Comparison of ENCODE assay signal across 10 cellular contexts in the genomic region with DNA sequence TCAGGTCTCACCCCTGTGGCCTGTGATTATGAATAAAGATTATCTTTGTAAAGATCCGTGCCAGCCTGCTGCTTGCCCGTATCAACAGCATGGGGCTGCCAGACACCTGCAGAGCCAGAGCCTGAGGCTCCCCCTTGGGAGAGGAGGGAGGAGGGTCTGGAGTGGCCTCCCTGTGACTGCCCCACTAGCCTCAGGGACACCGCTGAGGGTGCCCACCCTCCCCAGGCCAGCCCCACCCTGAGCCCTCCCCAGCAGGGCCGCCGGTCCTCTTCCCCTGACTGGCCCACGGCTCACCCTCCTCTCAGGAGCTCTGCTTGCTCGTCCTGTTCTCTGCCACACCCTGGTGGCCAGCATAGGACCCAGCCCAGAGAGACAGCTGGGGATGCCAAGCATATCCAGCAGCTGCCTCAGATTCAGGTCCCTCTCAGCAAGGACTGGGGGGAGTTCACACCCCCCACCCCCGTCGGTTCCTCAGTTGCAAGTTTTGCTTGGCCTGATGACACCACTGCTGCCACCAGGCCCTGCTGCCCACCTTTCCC. TPM values are rescaled to one million over a fixed set of nuclear protein-coding genes. Genes with fewer than 3 reads are reported as not detected.
A peak's percentile ranks its signal among the peaks of the same experiment; 100 is the strongest.
DNase-seq lines count a peak whose midpoint lies in the region; ATAC-seq, FAIRE-seq and TF ChIP-seq lines count a peak whose summit lies in the region.
"Had no signal": no experiment of that assay in that cellular context is flagged by ENCODE, and none has a peak within 500 bp of the region (broad histone marks: within the 10 kb centered on the region; RNA-seq: fewer than 3 reads in every experiment).

No MANE protein-coding gene starts in this region.

- H3K36me3 ChIP-seq in esophagus squamous epithelium (peaks cover 18 to 62% (median 20%) of the 10 kb centered on the region in 3 donors), spleen (peaks cover 0 to 52% (median 25%) of the 10 kb centered on the region in 6 donors), thyroid gland (peaks cover 10 to 11% of the 10 kb centered on the region in 2 donors)

- no peaks in the 10 kb centered on the region for H3K27me3 ChIP-seq in esophagus squamous epithelium
- no peaks in the 10 kb centered on the region for H3K27me3 ChIP-seq in spleen (replicated peaks in 1 of 7)
- H3K27me3 ChIP-seq in thyroid gland = no peaks in the 10 kb centered on the region

- H3K4me3 Mint-ChIP-seq in T-helper 2 cell treated with Interferon-gamma antibody and Interleukin-4, amounts not matched to agents 5 μg/mL and 100 μg/mL, for 36 hours = peak overlapping the region; percentile 68
- H3K4me3 Mint-ChIP-seq in T-cell = peak overlapping the region; percentile 59 to 88 (median 86)

- H3K4me1 ChIP-seq in esophagus squamous epithelium = peaks cover 56 to 82% (median 58%) of the 10 kb centered on the region in 3 donors
- peaks cover 29 to 62% (median 47%) of the 10 kb centered on the region in 6 donors for H3K4me1 ChIP-seq in spleen
- peaks cover 29 to 33% of the 10 kb centered on the region in 2 donors for H3K4me1 ChIP-seq in thyroid gland

- no peak for ATAC-seq in T-cell (replicated peaks in 1 of 4)
- ATAC-seq in HG02759 (IDR thresholded peaks at IDR 0.05; ENCODE audit: unreplicated experiment) = no peak

- no peak for FAIRE-seq in GM12892 (lab: Jason Lieb, UNC)

- peak overlapping the region; percentile 74 for H3K27ac Mint-ChIP-seq in T-helper 2 cell treated with Interferon-gamma antibody and Interleukin-4, amounts not matched to agents 5 μg/mL and 100 μg/mL, for 36 hours
- peak overlapping the region; percentile 52 to 58 for H3K27ac Mint-ChIP-seq in T-cell

- peaks cover 18% of the 10 kb centered on the region for H3K36me3 Mint-ChIP-seq in T-helper 2 cell treated with Interferon-gamma antibody and Interleukin-4, amounts not matched to agents 5 μg/mL and 100 μg/mL, for 36 hours (ENCODE audit: low read depth)
- H3K36me3 Mint-ChIP-seq in T-cell = peaks cover 5% of the 10 kb centered on the region

- H3K9me3 Mint-ChIP-seq in T-helper 2 cell treated with Interferon-gamma antibody and Interleukin-4, amounts not matched to agents 5 μg/mL and 100 μg/mL, for 36 hours = no peaks in the 10 kb centered on the region
- no peaks in the 10 kb centered on the region for H3K9me3 Mint-ChIP-seq in T-cell

- H3K27ac ChIP-seq in esophagus squamous epithelium (peak overlapping the region; percentile 85 to 99 (median 98)), spleen (peak overlapping the region in 5 of 8 donors; percentile 97 to 99 (median 98)), thyroid gland (peak overlapping the region in 1 of 3 donors; percentile 88)

- CTCF ChIA-PET in T-cell (lab: Charles Lee) = no interaction called here

- POLR2A ChIA-PET in T-cell (lab: Charles Lee) = interaction anchor here in 1 of 2 donors (0.9 kb wide), 1 partner anchor 10 kb away, joined by 3 read pairs; a partner anchor contains a TSS

- TF ChIP-seq CTCF in esophagus squamous epithelium (IDR thresholded peaks at IDR 0.05) (peak in 1 of 6 experiments; percentile 32), spleen (IDR thresholded peaks at IDR 0.05 in 8 of 11, conservative IDR thresholded peaks at IDR 0.05 in 3 of 11) (no peak), thyroid gland (IDR thresholded peaks at IDR 0.05) (no peak)

- peaks cover 14% of the 10 kb centered on the region for H3K4me1 Mint-ChIP-seq in T-helper 2 cell treated with Interferon-gamma antibody and Interleukin-4, amounts not matched to agents 5 μg/mL and 100 μg/mL, for 36 hours (ENCODE audit: low read depth)
- H3K4me1 Mint-ChIP-seq in T-cell = peaks cover 17 to 38% (median 35%) of the 10 kb centered on the region in 3 donors

- TF ChIP-seq POLR2A in esophagus squamous epithelium (IDR thresholded peaks at IDR 0.05) (no peak), spleen (IDR thresholded peaks at IDR 0.05) (no peak), GM12892 (IDR thresholded peaks at IDR 0.05; ENCODE audit: low read depth, low read length) (no peak), thyroid gland (IDR thresholded peaks at IDR 0.05) (no peak)

- peak overlapping the region in 3 of 4 donors; percentile 78 to 100 (median 90) for H3K4me3 ChIP-seq in esophagus squamous epithelium
- peak overlapping the region in 1 of 8 donors; percentile 95 for H3K4me3 ChIP-seq in spleen
- no peak overlapping the region for H3K4me3 ChIP-seq in thyroid gland (replicated peaks in 1 of 3)

- 44 to 64% methylated on average over 2 to 3 of the region's 9 CpGs for WGBS in esophagus squamous epithelium, 2 donors
- 84 to 95% (median 88%) methylated on average over 7 to 9 of the region's 9 CpGs for WGBS in spleen, 5 donors
- 73 to 82% methylated on average over 6 to 8 of the region's 9 CpGs for WGBS in thyroid gland, 2 donors

- intact Hi-C loops in esophagus squamous epithelium (cut with DNase I) (no loop called here), spleen (cut with DNase I; ENCODE audit: low total_unique reads) (no loop called here), thyroid gland (cut with DNase I) (no loop called here)

- DNase-seq in T-helper 2 cell treated with Interferon-gamma antibody and Interleukin-4, amounts not matched to agents 5 μg/mL and 100 μg/mL, for 36 hours (ENCODE audit: low spot score) = no peak
- DNase-seq in T-helper 2 cell = no peak
- DNase-seq in T-cell = no peak
- no peak for DNase-seq in esophagus squamous epithelium (lab: John Stamatoyannopoulos, UW)
- DNase-seq in spleen = no peak
- DNase-seq in GM12892 (ENCODE audit: insufficient read length) = no peak
- no peak for DNase-seq in thyroid gland
- DNase-seq: activated effector memory CD4-positive, alpha-beta T cell treated with Interleukin-2 at 50 U/mL for 16 hours; OCI-M1 had no signal

- H3K9me3 ChIP-seq in esophagus squamous epithelium (no peaks in the 10 kb centered on the region), spleen (no peaks in the 10 kb centered on the region), thyroid gland (no peaks in the 10 kb centered on the region)

- H3K27me3 Mint-ChIP-seq in T-helper 2 cell treated with Interferon-gamma antibody and Interleukin-4, amounts not matched to agents 5 μg/mL and 100 μg/mL, for 36 hours (ENCODE audit: low read depth) = no peaks in the 10 kb centered on the region
- H3K27me3 Mint-ChIP-seq in T-cell = no peaks in the 10 kb centered on the region

RNA-seq across cellular contexts. Expression of a gene that starts 1.9 kb away (rescaled TPM):
- total RNA-seq in T-cell (10 to 100 TPM; 37.0 to 71.6 (median 64.0) TPM), esophagus squamous epithelium (100 to 1,000 TPM in 2 of 4 donors, 10 to 100 TPM in 2; 67.1 to 124 (median 96.7) TPM), spleen (10 to 100 TPM; 38.2 to 54.3 (median 43.0) TPM), thyroid gland (10 to 100 TPM; 42.0 to 97.5 (median 62.8) TPM)
- polyA plus RNA-seq in spleen = 100 to 1,000 TPM in 1 of 3 donors, 10 to 100 TPM in 2; 82.0 to 109 (median 99.6) TPM
- 55.4 TPM for polyA plus RNA-seq in GM12892 (2012; ENCODE audit: missing spikeins)

RNA-seq across cellular contexts. Expression of a gene that starts 2.0 kb away (rescaled TPM):
- 100 to 1,000 TPM; 133 to 142 (median 141) TPM for total RNA-seq in T-cell
- 10 to 100 TPM; 14.0 to 34.1 (median 25.1) TPM for total RNA-seq in esophagus squamous epithelium
- 10 to 100 TPM; 38.4 to 93.0 (median 62.2) TPM for total RNA-seq in spleen
- polyA plus RNA-seq in spleen = 10 to 100 TPM; 27.8 to 67.4 (median 48.5) TPM
- polyA plus RNA-seq in GM12892 (2012; ENCODE audit: missing spikeins) = 22.5 TPM
- total RNA-seq in thyroid gland = 10 to 100 TPM; 25.6 to 34.1 (median 31.8) TPM

RNA-seq across cellular contexts. Expression of a gene that starts 10.2 kb away (rescaled TPM):
- 10 to 100 TPM in 3 of 5 donors, 1 to 10 TPM in 2; 5.8 to 12.8 (median 12.1) TPM for total RNA-seq in T-cell
- 10 to 100 TPM; 13.0 to 34.2 (median 15.8) TPM for total RNA-seq in esophagus squamous epithelium
- total RNA-seq in spleen = 1 to 10 TPM; 6.3 to 9.6 (median 7.2) TPM
- 10 to 100 TPM in 1 of 3 donors, 1 to 10 TPM in 2; 4.5 to 10.7 (median 4.7) TPM for polyA plus RNA-seq in spleen
- polyA plus RNA-seq in GM12892 (2012; ENCODE audit: missing spikeins) = 4.1 TPM
- total RNA-seq in thyroid gland = 10 to 100 TPM in 2 of 4 donors, 1 to 10 TPM in 2; 6.5 to 13.5 (median 9.9) TPM

RNA-seq across cellular contexts. Expression of a gene that starts 15.1 kb away (rescaled TPM):
- 10 to 100 TPM; 23.7 to 44.7 (median 42.1) TPM for total RNA-seq in T-cell
- total RNA-seq in esophagus squamous epithelium = 10 to 100 TPM; 19.4 to 29.6 (median 25.4) TPM
- total RNA-seq in spleen = 10 to 100 TPM; 28.4 to 37.9 (median 34.6) TPM
- polyA plus RNA-seq in spleen = 10 to 100 TPM; 37.4 to 50.1 (median 44.9) TPM
- 27.7 TPM for polyA plus RNA-seq in GM12892 (2012; ENCODE audit: missing spikeins)
- total RNA-seq in thyroid gland = 10 to 100 TPM; 29.7 to 47.3 (median 38.4) TPM

RNA-seq across cellular contexts. Expression of a gene that starts 15.1 kb away (rescaled TPM):
- total RNA-seq in T-cell (10 to 100 TPM; 27.6 to 46.7 (median 45.4) TPM), esophagus squamous epithelium (10 to 100 TPM in 1 of 4 donors, 1 to 10 TPM in 3; 5.3 to 11.2 (median 7.7) TPM), spleen (10 to 100 TPM; 14.2 to 28.7 (median 21.6) TPM), thyroid gland (10 to 100 TPM in 3 of 4 donors, 1 to 10 TPM in 1; 9.0 to 16.6 (median 15.4) TPM)
- 10 to 100 TPM in 1 of 3 donors, 1 to 10 TPM in 2; 6.3 to 21.7 (median 9.0) TPM for polyA plus RNA-seq in spleen
- 3.8 TPM for polyA plus RNA-seq in GM12892 (2012; ENCODE audit: missing spikeins)

Comparison
In these comparisons a context has a peak if more than half of its experiments do, and no peak if none do; other contexts are left out.
1. H3K4me3 ChIP-seq: peak in esophagus squamous epithelium (3 of 4); none in thyroid gland (0 of 3).